1 cellular context compared by ENCODE assay signal in the genomic region with DNA sequence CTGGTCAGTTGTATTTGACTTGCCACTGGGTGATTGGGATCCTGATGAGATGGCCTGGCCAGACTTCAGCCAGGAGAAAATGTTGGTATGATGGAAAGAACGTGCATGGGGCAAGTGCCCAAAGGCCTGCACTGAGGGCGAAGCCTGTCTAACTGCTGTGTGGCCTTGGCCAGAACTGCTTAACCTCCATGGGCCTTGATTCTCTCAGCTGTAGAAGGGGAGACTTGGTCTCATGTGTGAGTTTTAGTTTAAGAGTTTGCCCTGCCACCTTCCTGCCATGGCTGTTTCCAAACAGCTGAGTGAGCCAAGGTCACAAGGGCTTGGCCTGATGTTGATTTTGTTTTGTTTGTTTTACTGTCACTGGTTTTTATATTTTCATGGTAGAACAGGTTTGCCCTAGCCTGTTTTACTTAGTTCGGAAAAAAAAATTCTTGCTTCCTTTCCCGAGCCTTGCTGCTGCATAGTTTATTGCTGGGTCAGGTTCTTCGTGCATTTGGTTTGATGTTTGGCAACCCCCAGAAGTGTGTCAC.
A peak's percentile ranks its signal among the peaks of the same experiment; 100 is the strongest.
TF ChIP-seq lines count a peak whose summit lies in the region.

No MANE protein-coding gene starts in this region.

TF ChIP-seq in HepG2, 621 proteins besides CTCF, POLR2A, EP300 and RAD21 (continued from another document and continues in another):
- TF ChIP-seq, protein P1, sequence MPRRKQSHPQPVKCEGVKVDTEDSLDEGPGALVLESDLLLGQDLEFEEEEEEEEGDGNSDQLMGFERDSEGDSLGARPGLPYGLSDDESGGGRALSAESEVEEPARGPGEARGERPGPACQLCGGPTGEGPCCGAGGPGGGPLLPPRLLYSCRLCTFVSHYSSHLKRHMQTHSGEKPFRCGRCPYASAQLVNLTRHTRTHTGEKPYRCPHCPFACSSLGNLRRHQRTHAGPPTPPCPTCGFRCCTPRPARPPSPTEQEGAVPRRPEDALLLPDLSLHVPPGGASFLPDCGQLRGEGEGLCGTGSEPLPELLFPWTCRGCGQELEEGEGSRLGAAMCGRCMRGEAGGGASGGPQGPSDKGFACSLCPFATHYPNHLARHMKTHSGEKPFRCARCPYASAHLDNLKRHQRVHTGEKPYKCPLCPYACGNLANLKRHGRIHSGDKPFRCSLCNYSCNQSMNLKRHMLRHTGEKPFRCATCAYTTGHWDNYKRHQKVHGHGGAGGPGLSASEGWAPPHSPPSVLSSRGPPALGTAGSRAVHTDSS (CRISPR knock-in tag; conservative IDR thresholded peaks at IDR 0.05) = no peak
- TF ChIP-seq FLYWCH1 (CRISPR knock-in tag; IDR thresholded peaks at IDR 0.05) (no peak), MYC (CRISPR knock-in tag; IDR thresholded peaks at IDR 0.05; ENCODE audit: borderline replicate concordance) (no peak), ZNF556 (CRISPR knock-in tag; IDR thresholded peaks at IDR 0.05; ENCODE audit: borderline replicate concordance) (no peak; the same call in 1 of the 2 replicates), PLRG1 (conservative IDR thresholded peaks at IDR 0.05) (no peak), NFE2 (CRISPR knock-in tag; IDR thresholded peaks at IDR 0.05) (no peak), ELF4 (CRISPR knock-in tag; IDR thresholded peaks at IDR 0.05; ENCODE audit: borderline replicate concordance) (0 out of 2 replicates have a peak, but pooled peaks have one; percentile 13), ZNF343 (CRISPR knock-in tag; IDR thresholded peaks at IDR 0.05) (no peak), ZNF563 (CRISPR knock-in tag; IDR thresholded peaks at IDR 0.05) (no peak), ZNF432 (CRISPR knock-in tag; IDR thresholded peaks at IDR 0.05; ENCODE audit: borderline replicate concordance) (no peak), KAT7 (CRISPR knock-in tag; IDR thresholded peaks at IDR 0.05; ENCODE audit: borderline replicate concordance) (peak; percentile 22; the same call in 1 of the 2 replicates), PCBP2 (optimal IDR thresholded peaks at IDR 0.05; ENCODE audit: low read depth, low read length, poor library complexity, severe bottlenecking) (no peak), RBM39 (IDR thresholded peaks at IDR 0.05; ENCODE audit: low read depth, low read length, poor library complexity, severe bottlenecking) (no peak), RAD51 (IDR thresholded peaks at IDR 0.05; ENCODE audit: borderline replicate concordance) (no peak)
- TF ChIP-seq, protein P2, sequence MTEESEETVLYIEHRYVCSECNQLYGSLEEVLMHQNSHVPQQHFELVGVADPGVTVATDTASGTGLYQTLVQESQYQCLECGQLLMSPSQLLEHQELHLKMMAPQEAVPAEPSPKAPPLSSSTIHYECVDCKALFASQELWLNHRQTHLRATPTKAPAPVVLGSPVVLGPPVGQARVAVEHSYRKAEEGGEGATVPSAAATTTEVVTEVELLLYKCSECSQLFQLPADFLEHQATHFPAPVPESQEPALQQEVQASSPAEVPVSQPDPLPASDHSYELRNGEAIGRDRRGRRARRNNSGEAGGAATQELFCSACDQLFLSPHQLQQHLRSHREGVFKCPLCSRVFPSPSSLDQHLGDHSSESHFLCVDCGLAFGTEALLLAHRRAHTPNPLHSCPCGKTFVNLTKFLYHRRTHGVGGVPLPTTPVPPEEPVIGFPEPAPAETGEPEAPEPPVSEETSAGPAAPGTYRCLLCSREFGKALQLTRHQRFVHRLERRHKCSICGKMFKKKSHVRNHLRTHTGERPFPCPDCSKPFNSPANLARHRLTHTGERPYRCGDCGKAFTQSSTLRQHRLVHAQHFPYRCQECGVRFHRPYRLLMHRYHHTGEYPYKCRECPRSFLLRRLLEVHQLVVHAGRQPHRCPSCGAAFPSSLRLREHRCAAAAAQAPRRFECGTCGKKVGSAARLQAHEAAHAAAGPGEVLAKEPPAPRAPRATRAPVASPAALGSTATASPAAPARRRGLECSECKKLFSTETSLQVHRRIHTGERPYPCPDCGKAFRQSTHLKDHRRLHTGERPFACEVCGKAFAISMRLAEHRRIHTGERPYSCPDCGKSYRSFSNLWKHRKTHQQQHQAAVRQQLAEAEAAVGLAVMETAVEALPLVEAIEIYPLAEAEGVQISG (CRISPR knock-in tag; IDR thresholded peaks at IDR 0.05) = 0 out of 2 replicates have a peak, but pooled peaks have one; percentile 38
- TF ChIP-seq, protein P3, sequence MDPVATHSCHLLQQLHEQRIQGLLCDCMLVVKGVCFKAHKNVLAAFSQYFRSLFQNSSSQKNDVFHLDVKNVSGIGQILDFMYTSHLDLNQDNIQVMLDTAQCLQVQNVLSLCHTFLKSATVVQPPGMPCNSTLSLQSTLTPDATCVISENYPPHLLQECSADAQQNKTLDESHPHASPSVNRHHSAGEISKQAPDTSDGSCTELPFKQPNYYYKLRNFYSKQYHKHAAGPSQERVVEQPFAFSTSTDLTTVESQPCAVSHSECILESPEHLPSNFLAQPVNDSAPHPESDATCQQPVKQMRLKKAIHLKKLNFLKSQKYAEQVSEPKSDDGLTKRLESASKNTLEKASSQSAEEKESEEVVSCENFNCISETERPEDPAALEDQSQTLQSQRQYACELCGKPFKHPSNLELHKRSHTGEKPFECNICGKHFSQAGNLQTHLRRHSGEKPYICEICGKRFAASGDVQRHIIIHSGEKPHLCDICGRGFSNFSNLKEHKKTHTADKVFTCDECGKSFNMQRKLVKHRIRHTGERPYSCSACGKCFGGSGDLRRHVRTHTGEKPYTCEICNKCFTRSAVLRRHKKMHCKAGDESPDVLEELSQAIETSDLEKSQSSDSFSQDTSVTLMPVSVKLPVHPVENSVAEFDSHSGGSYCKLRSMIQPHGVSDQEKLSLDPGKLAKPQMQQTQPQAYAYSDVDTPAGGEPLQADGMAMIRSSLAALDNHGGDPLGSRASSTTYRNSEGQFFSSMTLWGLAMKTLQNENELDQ (CRISPR knock-in tag; IDR thresholded peaks at IDR 0.05; ENCODE audit: borderline replicate concordance) = 0 out of 2 replicates have a peak, but pooled peaks have one; percentile 38
- TF ChIP-seq, protein P4, sequence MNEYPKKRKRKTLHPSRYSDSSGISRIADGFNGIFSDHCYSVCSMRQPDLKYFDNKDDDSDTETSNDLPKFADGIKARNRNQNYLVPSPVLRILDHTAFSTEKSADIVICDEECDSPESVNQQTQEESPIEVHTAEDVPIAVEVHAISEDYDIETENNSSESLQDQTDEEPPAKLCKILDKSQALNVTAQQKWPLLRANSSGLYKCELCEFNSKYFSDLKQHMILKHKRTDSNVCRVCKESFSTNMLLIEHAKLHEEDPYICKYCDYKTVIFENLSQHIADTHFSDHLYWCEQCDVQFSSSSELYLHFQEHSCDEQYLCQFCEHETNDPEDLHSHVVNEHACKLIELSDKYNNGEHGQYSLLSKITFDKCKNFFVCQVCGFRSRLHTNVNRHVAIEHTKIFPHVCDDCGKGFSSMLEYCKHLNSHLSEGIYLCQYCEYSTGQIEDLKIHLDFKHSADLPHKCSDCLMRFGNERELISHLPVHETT (CRISPR knock-in tag; conservative IDR thresholded peaks at IDR 0.05) = no peak
- TF ChIP-seq, protein P5, sequence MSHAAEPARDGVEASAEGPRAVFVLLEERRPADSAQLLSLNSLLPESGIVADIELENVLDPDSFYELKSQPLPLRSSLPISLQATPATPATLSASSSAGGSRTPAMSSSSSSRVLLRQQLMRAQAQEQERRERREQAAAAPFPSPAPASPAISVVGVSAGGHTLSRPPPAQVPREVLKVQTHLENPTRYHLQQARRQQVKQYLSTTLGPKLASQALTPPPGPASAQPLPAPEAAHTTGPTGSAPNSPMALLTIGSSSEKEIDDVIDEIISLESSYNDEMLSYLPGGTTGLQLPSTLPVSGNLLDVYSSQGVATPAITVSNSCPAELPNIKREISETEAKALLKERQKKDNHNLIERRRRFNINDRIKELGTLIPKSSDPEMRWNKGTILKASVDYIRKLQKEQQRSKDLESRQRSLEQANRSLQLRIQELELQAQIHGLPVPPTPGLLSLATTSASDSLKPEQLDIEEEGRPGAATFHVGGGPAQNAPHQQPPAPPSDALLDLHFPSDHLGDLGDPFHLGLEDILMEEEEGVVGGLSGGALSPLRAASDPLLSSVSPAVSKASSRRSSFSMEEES (CRISPR knock-in tag; IDR thresholded peaks at IDR 0.05) = peak; percentile 75; the same call in 1 of the 2 replicates
- TF ChIP-seq, protein P6, sequence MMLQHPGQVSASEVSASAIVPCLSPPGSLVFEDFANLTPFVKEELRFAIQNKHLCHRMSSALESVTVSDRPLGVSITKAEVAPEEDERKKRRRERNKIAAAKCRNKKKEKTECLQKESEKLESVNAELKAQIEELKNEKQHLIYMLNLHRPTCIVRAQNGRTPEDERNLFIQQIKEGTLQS (CRISPR knock-in tag; IDR thresholded peaks at IDR 0.05) = no peak
- TF ChIP-seq, protein P7, sequence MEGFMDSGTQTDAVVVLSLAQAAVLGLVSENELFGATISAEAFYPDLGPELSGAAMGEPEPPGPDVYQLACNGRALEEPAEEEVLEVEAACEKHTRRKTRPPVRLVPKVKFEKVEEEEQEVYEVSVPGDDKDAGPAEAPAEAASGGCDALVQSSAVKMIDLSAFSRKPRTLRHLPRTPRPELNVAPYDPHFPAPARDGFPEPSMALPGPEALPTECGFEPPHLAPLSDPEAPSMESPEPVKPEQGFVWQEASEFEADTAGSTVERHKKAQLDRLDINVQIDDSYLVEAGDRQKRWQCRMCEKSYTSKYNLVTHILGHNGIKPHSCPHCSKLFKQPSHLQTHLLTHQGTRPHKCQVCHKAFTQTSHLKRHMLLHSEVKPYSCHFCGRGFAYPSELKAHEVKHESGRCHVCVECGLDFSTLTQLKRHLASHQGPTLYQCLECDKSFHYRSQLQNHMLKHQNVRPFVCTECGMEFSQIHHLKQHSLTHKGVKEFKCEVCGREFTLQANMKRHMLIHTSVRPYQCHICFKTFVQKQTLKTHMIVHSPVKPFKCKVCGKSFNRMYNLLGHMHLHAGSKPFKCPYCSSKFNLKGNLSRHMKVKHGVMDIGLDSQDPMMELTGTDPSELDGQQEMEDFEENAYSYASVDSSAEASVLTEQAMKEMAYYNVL (CRISPR knock-in tag; IDR thresholded peaks at IDR 0.05; ENCODE audit: borderline replicate concordance) = peak; percentile 59; the same call in 1 of the 2 replicates
- TF ChIP-seq, protein P8, sequence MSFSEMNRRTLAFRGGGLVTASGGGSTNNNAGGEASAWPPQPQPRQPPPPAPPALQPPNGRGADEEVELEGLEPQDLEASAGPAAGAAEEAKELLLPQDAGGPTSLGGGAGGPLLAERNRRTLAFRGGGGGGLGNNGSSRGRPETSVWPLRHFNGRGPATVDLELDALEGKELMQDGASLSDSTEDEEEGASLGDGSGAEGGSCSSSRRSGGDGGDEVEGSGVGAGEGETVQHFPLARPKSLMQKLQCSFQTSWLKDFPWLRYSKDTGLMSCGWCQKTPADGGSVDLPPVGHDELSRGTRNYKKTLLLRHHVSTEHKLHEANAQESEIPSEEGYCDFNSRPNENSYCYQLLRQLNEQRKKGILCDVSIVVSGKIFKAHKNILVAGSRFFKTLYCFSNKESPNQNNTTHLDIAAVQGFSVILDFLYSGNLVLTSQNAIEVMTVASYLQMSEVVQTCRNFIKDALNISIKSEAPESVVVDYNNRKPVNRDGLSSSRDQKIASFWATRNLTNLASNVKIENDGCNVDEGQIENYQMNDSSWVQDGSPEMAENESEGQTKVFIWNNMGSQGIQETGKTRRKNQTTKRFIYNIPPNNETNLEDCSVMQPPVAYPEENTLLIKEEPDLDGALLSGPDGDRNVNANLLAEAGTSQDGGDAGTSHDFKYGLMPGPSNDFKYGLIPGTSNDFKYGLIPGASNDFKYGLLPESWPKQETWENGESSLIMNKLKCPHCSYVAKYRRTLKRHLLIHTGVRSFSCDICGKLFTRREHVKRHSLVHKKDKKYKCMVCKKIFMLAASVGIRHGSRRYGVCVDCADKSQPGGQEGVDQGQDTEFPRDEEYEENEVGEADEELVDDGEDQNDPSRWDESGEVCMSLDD (CRISPR knock-in tag; IDR thresholded peaks at IDR 0.05; ENCODE audit: borderline replicate concordance) = no peak
- TF ChIP-seq, protein P9, sequence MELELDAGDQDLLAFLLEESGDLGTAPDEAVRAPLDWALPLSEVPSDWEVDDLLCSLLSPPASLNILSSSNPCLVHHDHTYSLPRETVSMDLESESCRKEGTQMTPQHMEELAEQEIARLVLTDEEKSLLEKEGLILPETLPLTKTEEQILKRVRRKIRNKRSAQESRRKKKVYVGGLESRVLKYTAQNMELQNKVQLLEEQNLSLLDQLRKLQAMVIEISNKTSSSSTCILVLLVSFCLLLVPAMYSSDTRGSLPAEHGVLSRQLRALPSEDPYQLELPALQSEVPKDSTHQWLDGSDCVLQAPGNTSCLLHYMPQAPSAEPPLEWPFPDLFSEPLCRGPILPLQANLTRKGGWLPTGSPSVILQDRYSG (CRISPR knock-in tag; IDR thresholded peaks at IDR 0.05) = no peak
- TF ChIP-seq, protein P10, sequence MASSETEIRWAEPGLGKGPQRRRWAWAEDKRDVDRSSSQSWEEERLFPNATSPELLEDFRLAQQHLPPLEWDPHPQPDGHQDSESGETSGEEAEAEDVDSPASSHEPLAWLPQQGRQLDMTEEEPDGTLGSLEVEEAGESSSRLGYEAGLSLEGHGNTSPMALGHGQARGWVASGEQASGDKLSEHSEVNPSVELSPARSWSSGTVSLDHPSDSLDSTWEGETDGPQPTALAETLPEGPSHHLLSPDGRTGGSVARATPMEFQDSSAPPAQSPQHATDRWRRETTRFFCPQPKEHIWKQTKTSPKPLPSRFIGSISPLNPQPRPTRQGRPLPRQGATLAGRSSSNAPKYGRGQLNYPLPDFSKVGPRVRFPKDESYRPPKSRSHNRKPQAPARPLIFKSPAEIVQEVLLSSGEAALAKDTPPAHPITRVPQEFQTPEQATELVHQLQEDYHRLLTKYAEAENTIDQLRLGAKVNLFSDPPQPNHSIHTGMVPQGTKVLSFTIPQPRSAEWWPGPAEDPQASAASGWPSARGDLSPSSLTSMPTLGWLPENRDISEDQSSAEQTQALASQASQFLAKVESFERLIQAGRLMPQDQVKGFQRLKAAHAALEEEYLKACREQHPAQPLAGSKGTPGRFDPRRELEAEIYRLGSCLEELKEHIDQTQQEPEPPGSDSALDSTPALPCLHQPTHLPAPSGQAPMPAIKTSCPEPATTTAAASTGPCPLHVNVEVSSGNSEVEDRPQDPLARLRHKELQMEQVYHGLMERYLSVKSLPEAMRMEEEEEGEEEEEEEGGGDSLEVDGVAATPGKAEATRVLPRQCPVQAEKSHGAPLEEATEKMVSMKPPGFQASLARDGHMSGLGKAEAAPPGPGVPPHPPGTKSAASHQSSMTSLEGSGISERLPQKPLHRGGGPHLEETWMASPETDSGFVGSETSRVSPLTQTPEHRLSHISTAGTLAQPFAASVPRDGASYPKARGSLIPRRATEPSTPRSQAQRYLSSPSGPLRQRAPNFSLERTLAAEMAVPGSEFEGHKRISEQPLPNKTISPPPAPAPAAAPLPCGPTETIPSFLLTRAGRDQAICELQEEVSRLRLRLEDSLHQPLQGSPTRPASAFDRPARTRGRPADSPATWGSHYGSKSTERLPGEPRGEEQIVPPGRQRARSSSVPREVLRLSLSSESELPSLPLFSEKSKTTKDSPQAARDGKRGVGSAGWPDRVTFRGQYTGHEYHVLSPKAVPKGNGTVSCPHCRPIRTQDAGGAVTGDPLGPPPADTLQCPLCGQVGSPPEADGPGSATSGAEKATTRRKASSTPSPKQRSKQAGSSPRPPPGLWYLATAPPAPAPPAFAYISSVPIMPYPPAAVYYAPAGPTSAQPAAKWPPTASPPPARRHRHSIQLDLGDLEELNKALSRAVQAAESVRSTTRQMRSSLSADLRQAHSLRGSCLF (CRISPR knock-in tag; IDR thresholded peaks at IDR 0.05; ENCODE audit: borderline replicate concordance) = no peak
- TF ChIP-seq, protein P11, sequence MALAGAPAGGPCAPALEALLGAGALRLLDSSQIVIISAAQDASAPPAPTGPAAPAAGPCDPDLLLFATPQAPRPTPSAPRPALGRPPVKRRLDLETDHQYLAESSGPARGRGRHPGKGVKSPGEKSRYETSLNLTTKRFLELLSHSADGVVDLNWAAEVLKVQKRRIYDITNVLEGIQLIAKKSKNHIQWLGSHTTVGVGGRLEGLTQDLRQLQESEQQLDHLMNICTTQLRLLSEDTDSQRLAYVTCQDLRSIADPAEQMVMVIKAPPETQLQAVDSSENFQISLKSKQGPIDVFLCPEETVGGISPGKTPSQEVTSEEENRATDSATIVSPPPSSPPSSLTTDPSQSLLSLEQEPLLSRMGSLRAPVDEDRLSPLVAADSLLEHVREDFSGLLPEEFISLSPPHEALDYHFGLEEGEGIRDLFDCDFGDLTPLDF (CRISPR knock-in tag; IDR thresholded peaks at IDR 0.05) = no peak
